8 cellular contexts compared by ENCODE assay signal in genomic region chr19:17419491-17420266, GRCh38. TPM values are rescaled to one million over a fixed set of nuclear protein-coding genes. Genes with fewer than 3 reads are reported as not detected.
DNase-seq lines count a peak whose midpoint lies in the region; ATAC-seq, FAIRE-seq and TF ChIP-seq lines count a peak whose summit lies in the region.

MVB12A (plus strand) TSS chr19:17420047; CDS start chr19:17420136, 89 bp downstream.

- TF ChIP-seq CTCF in AG09319 (IDR thresholded peaks at IDR 0.05; ENCODE audit: low read depth, low read length) (no peak), choroid plexus epithelial cell (conservative IDR thresholded peaks at IDR 0.05; ENCODE audit: low read depth, low read length) (no peak), kidney (IDR thresholded peaks at IDR 0.05; ENCODE audit: borderline replicate concordance, extremely low read depth, insufficient read depth) (peak; percentile 9)

- CTCF ChIA-PET in activated CD4-positive, alpha-beta T cell treated with anti-CD3 and anti-CD28 coated beads for 36 hours (lab: Charles Lee) = interaction anchor here (0.6 to 1.5 kb wide), 13 partner anchors 9 to 428 kb away, joined by 3 to 9 read pairs (median 4); partner anchors contain the start of genes DDA1 and JAK3

- FAIRE-seq in kidney (lab: Jason Lieb, UNC) = peak; percentile 63

- H3K4me3 Mint-ChIP-seq in activated CD4-positive, alpha-beta T cell treated with anti-CD3 and anti-CD28 coated beads for 36 hours = peak within 1 kb of the TSS; percentile 91

- peaks cover 0 to 10% of the 10 kb centered on the region in 2 donors for H3K4me1 ChIP-seq in kidney (ENCODE audit: control insufficient read depth in 1 of 2, insufficient read depth in 1 of 2, low read depth in 1 of 2, low read length in 2 of 2)

- H3K4me1 Mint-ChIP-seq in activated CD4-positive, alpha-beta T cell treated with anti-CD3 and anti-CD28 coated beads for 36 hours = peaks cover 11% of the 10 kb centered on the region

- no peaks in the 10 kb centered on the region for H3K27me3 Mint-ChIP-seq in activated CD4-positive, alpha-beta T cell treated with anti-CD3 and anti-CD28 coated beads for 36 hours

- peaks cover 8% of the 10 kb centered on the region for H3K36me3 Mint-ChIP-seq in activated CD4-positive, alpha-beta T cell treated with anti-CD3 and anti-CD28 coated beads for 36 hours (ENCODE audit: low read depth)

- H3K9me3 ChIP-seq in kidney (ENCODE audit: control insufficient read depth in 1 of 2, low read length in 2 of 2) = no peaks in the 10 kb centered on the region

- H3K9ac ChIP-seq in kidney (ENCODE audit: low read length in 2 of 2) = peak within 1 kb of the TSS; percentile 29 to 71

- DNase-seq in AG09319 (ENCODE audit: extremely low read depth, low read depth) (peak; percentile 97), NCI-H524 (lab: John Stamatoyannopoulos, UW) (peak; percentile 99 to 100), choroid plexus epithelial cell (ENCODE audit: low read depth) (peak; percentile 99), kidney (peak; percentile 99)
- DNase-seq in activated CD4-positive, alpha-beta T cell treated with anti-CD3 and anti-CD28 coated beads for 36 hours = peak; percentile 97
- DNase-seq in stimulated activated CD4-positive, alpha-beta T cell treated with anti-CD3 and anti-CD28 coated beads, Interleukin-15, amount 100 ng/mL, for 24 hours = peak; percentile 97

- TF ChIP-seq POLR2A in GM19099 (IDR thresholded peaks at IDR 0.05; ENCODE audit: extremely low read depth, insufficient read length, low read depth) = peak; percentile 55

- POLR2A ChIA-PET in activated CD4-positive, alpha-beta T cell treated with anti-CD3 and anti-CD28 coated beads for 36 hours (lab: Charles Lee) = interaction anchor here (1.1 to 1.9 kb wide), 3 partner anchors 14 to 185 kb away, joined by 4 to 10 read pairs (median 5); partner anchors contain the start of genes BST2 and DDA1

- no peaks in the 10 kb centered on the region for H3K36me3 ChIP-seq in kidney (ENCODE audit: control insufficient read depth in 1 of 2, insufficient read depth in 2 of 2, low read length in 2 of 2)

- no peaks in the 10 kb centered on the region for H3K9me3 Mint-ChIP-seq in activated CD4-positive, alpha-beta T cell treated with anti-CD3 and anti-CD28 coated beads for 36 hours (ENCODE audit: low read depth)

- peak; percentile 92 for ATAC-seq in HG03439 (IDR thresholded peaks at IDR 0.05; ENCODE audit: unreplicated experiment)
- ATAC-seq in activated CD4-positive, alpha-beta T cell treated with anti-CD3 and anti-CD28 coated beads for 36 hours = peak; percentile 95

- intact Hi-C loops in activated CD4-positive, alpha-beta T cell treated with anti-CD3 and anti-CD28 coated beads for 36 hours (cut with DNase I, micrococcal nuclease) = loop anchor here (1.0 to 5.0 kb wide), 14 partner anchors 13 to 1342 kb away; partner anchors contain the start of genes GTPBP3 (in 2 of the 2), BABAM1 (in 1 of the 2), BST2 (in 1 of the 2) and COLGALT1 (in 1 of the 2)
- intact Hi-C loops in kidney (cut with DNase I) = no loop called here

- H3K4me3 ChIP-seq in choroid plexus epithelial cell (ENCODE audit: low read depth, low read length) = peak within 1 kb of the TSS; percentile 89
- H3K4me3 ChIP-seq in kidney (ENCODE audit: low read length in 2 of 2) = peak within 1 kb of the TSS; percentile 84 to 85

- H3K27ac Mint-ChIP-seq in activated CD4-positive, alpha-beta T cell treated with anti-CD3 and anti-CD28 coated beads for 36 hours = peak within 1 kb of the TSS; percentile 87

- H3K27ac ChIP-seq in kidney (ENCODE audit: low read depth in 2 of 2, low read length in 2 of 2) = peak within 1 kb of the TSS; percentile 59 to 63

RNA-seq across cellular contexts. Expression of gene MVB12A, which starts in this region (rescaled TPM):
- 10 to 100 TPM; 27.6 to 32.6 TPM for total RNA-seq in activated CD4-positive, alpha-beta T cell treated with anti-CD3 and anti-CD28 coated beads for 36 hours
- total RNA-seq in kidney = 57.6 TPM
- 88.3 TPM for polyA plus RNA-seq in kidney (ENCODE audit: insufficient read depth, low read depth, low replicate concordance)

Comparison
In these comparisons a context has a peak if more than half of its experiments do, and no peak if none do; other contexts are left out.
1. Peak in every context shown above with its lines: DNase-seq, ATAC-seq, H3K4me3 ChIP-seq and H3K27ac ChIP-seq.